8 cellular contexts compared by ENCODE assay signal in genomic region chr19:29667390-29667783, GRCh38. TPM values are rescaled to one million over a fixed set of nuclear protein-coding genes. Genes with fewer than 3 reads are reported as not detected.
DNase-seq lines count a peak whose midpoint lies in the region; ATAC-seq and TF ChIP-seq lines count a peak whose summit lies in the region.

No MANE protein-coding gene starts in this region.

- peak overlapping the region; percentile 77 for H3K4me3 Mint-ChIP-seq in chondrocyte (ENCODE audit: unreplicated experiment)
- peak overlapping the region; percentile 87 to 94 (median 92) for H3K4me3 Mint-ChIP-seq in naive thymus-derived CD8-positive, alpha-beta T cell

- H3K27ac Mint-ChIP-seq in chondrocyte (ENCODE audit: unreplicated experiment): peak overlapping the region; percentile 97
- peak overlapping the region; percentile 89 to 99 (median 96) for H3K27ac Mint-ChIP-seq in naive thymus-derived CD8-positive, alpha-beta T cell

- no peaks in the 10 kb centered on the region for H3K9me3 ChIP-seq in left ventricle myocardium inferior (replicated peaks)

- H3K4me1 Mint-ChIP-seq in chondrocyte (ENCODE audit: low read depth): peaks cover 68% of the 10 kb centered on the region
- peaks cover 33 to 77% (median 71%) of the 10 kb centered on the region in 4 donors for H3K4me1 Mint-ChIP-seq in naive thymus-derived CD8-positive, alpha-beta T cell

- POLR2A ChIA-PET in naive thymus-derived CD8-positive, alpha-beta T cell (lab: Charles Lee): interaction anchor here (1.5 to 10.5 kb wide), 6 partner anchors 13 to 58 kb away, joined by 3 to 154 read pairs (median 56); partner anchors contain the start of genes C19orf12 and POP4

- peaks cover 10% of the 10 kb centered on the region for H3K36me3 Mint-ChIP-seq in chondrocyte (ENCODE audit: low read depth)
- peaks cover 0 to 8% (median 0%) of the 10 kb centered on the region in 3 donors for H3K36me3 Mint-ChIP-seq in naive thymus-derived CD8-positive, alpha-beta T cell

- peak overlapping the region; percentile 98 for H3K27ac ChIP-seq in left ventricle myocardium inferior (replicated peaks)

- H3K27me3 Mint-ChIP-seq in chondrocyte (ENCODE audit: low read depth): no peaks in the 10 kb centered on the region
- no peaks in the 10 kb centered on the region for H3K27me3 Mint-ChIP-seq in naive thymus-derived CD8-positive, alpha-beta T cell

- no peaks in the 10 kb centered on the region for H3K36me3 ChIP-seq in left ventricle myocardium inferior

- peaks cover 98% of the 10 kb centered on the region for H3K4me1 ChIP-seq in left ventricle myocardium inferior

- H3K4me3 ChIP-seq in left ventricle myocardium inferior: peak overlapping the region; percentile 98

- DNase-seq in left ventricle myocardium inferior: no peak
- no peak for DNase-seq in Right ventricle myocardium superior
- no peak for DNase-seq in chondrocyte (ENCODE audit: low spot score)
- no peak for DNase-seq in naive thymus-derived CD8-positive, alpha-beta T cell
- no peak for DNase-seq in AG08396 (ENCODE audit: low spot score)
- no peak for DNase-seq in occipital lobe (lab: John Stamatoyannopoulos, UW)

- no peaks in the 10 kb centered on the region for H3K9me3 Mint-ChIP-seq in chondrocyte (ENCODE audit: low read depth)
- no peaks in the 10 kb centered on the region for H3K9me3 Mint-ChIP-seq in naive thymus-derived CD8-positive, alpha-beta T cell

- intact Hi-C loops in left ventricle myocardium inferior (cut with micrococcal nuclease): no loop called here
- intact Hi-C loops in Right ventricle myocardium superior (cut with DNase I): no loop called here

- H3K27me3 ChIP-seq in left ventricle myocardium inferior (ENCODE audit: low read depth): no peaks in the 10 kb centered on the region

- TF ChIP-seq CTCF in left ventricle myocardium inferior (IDR thresholded peaks at IDR 0.05; ENCODE audit: borderline replicate concordance): no peak
- TF ChIP-seq CTCF in chondrocyte (IDR thresholded peaks at IDR 0.05): no peak

- ATAC-seq in Right ventricle myocardium superior (ENCODE audit: poor library complexity): no peak
- ATAC-seq in naive thymus-derived CD8-positive, alpha-beta T cell: no peak
- no peak for ATAC-seq in GM19351 (IDR thresholded peaks at IDR 0.05; ENCODE audit: unreplicated experiment)
- no peak for ATAC-seq in HG02970 (IDR thresholded peaks at IDR 0.05; ENCODE audit: low FRiP score, unreplicated experiment)

RNA-seq across cellular contexts. Expression of gene PLEKHF1, which starts 2.1 kb away (rescaled TPM):
- total RNA-seq in left ventricle myocardium inferior (27.8 TPM), Right ventricle myocardium superior (39.9 TPM), chondrocyte (10.1 to 29.4 TPM (median 28.6 TPM) in 3 replicates), occipital lobe (1.9 TPM)
- 10 to 100 TPM; 18.0 to 19.8 TPM for total RNA-seq in naive thymus-derived CD8-positive, alpha-beta T cell
- polyA plus RNA-seq in naive thymus-derived CD8-positive, alpha-beta T cell: 10 to 100 TPM in 2 of 3 donors, 1 to 10 TPM in 1; 3.8 to 19.7 (median 15.5) TPM

RNA-seq across cellular contexts. Expression of gene C19orf12, which starts 47.7 kb away (rescaled TPM):
- total RNA-seq in left ventricle myocardium inferior: 48.6 TPM
- total RNA-seq in Right ventricle myocardium superior: 59.9 TPM
- 43.7 to 46.9 TPM (median 46.4 TPM) in 3 replicates for total RNA-seq in chondrocyte
- 10 to 100 TPM; 23.2 to 23.8 TPM for total RNA-seq in naive thymus-derived CD8-positive, alpha-beta T cell
- polyA plus RNA-seq in naive thymus-derived CD8-positive, alpha-beta T cell: 10 to 100 TPM; 16.7 to 32.3 (median 19.8) TPM
- 40.2 TPM for total RNA-seq in occipital lobe
